In the genomic region with DNA sequence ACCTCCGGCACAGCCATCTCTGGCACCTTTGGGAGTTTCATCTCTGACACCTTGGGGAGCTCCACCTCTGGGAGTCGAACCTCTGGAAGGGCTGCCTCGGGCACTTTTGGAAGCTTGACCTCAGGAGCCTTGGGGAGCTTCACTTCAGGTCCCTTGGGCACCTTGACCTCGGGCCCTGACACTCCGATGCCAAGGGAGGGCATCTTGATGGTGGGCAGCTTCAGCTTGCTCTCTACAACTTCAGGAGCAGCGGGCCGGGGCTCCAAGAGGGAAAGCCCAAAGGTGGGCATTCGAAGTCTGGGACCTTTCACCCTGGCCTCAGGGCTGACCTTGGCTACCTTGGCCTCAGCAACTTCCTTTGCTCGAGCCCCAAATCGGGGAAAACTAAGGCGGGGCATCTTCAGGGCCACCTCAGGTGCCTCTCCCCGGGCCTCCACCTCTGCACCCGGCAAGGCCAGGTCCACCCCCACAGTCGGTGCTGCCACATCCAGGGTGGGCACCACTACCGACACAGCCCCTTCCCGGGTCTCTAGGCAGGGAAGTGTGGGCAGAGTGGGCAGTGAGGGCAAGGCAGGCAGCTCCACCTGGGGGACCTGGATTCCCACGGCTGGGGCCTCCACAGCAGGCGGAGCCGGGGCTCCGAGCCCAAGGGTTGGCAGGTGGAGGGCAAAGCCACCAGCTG, we compare ENCODE assay signal across 33 cellular contexts. TPM values are rescaled to one million over a fixed set of nuclear protein-coding genes. Genes with fewer than 3 reads are reported as not detected.
"Had no signal": no experiment of that assay in that cellular context is flagged by ENCODE, and none has a peak within 500 bp of the region (broad histone marks: within the 10 kb centered on the region; RNA-seq: fewer than 3 reads in every experiment).

No MANE protein-coding gene starts in this region.

- H3K4me3 ChIP-seq: PC-9, SJSA1 had no signal

- H3K9me3 ChIP-seq: SJSA1, SK-N-SH had no signal

- H3K9ac ChIP-seq: SK-N-SH had no signal

- H3K4me1 ChIP-seq: SJSA1 had no signal

- H2AFZ ChIP-seq: PC-9 had no signal

- H3K27ac ChIP-seq: PC-9, SJSA1 had no signal

- H3K36me3 ChIP-seq: SJSA1 had no signal

- H3K9me3 Mint-ChIP-seq: T-cell had no signal

- H3K27me3 Mint-ChIP-seq: T-cell had no signal

- FAIRE-seq: RCC 7860 had no signal

- H3K27me3 ChIP-seq: SJSA1 had no signal

- H3K27ac Mint-ChIP-seq: T-cell had no signal

- DNase-seq: Kasumi-1, NCI-H1048, NCI-H1092 treated with DMSO at 0.1 percent for 48 hours, NCI-H1105 treated with DMSO at 0.1 percent for 48 hours, NCI-H1417, NCI-H1436, NCI-H146, NCI-H1694, NCI-H187, NCI-H1930, NCI-H2029 treated with DMSO at 0.1 percent for 48 hours, NCI-H2081 treated with DMSO at 0.1 percent for 48 hours, NCI-H2107, NCI-H2171, NCI-H226, NCI-H446 treated with DMSO at 0.1 percent for 48 hours, NCI-H510A, NCI-H524, NCI-H526, NCI-H69, NCI-H748 treated with DMSO at 0.1 percent for 48 hours, NCI-H82, PC-9, Right ventricle myocardium superior, SHP77 treated with DMSO at 0.1 percent for 48 hours, SK-N-SH, T-cell had no signal

- H3K4me2 ChIP-seq: PC-9, SK-N-SH had no signal

- H3K4me3 Mint-ChIP-seq: T-cell had no signal

- ATAC-seq: Panc1, T-cell had no signal

- H3K9me2 ChIP-seq: SK-N-SH had no signal

RNA-seq across cellular contexts. Expression of gene HIPK4, which starts 7.0 kb away (rescaled TPM):
- total RNA-seq: MCF 10A; OCI-LY7; Right ventricle myocardium superior; T-helper 1 cell treated with Interleukin-12 subunit alpha and Interleukin-12 subunit beta and Interleukin-4 antibody, amounts not matched to agents 30 ng/mL and 1 ng/mL, for 36 hours had no signal
